In genomic region chrX:40105016-40105790, GRCh38 we compare ENCODE assay signal across 8 cellular contexts. TPM values are rescaled to one million over a fixed set of nuclear protein-coding genes. Genes with fewer than 3 reads are reported as not detected.
DNase-seq lines count a peak whose midpoint lies in the region; ATAC-seq, FAIRE-seq and TF ChIP-seq lines count a peak whose summit lies in the region.

No MANE protein-coding gene starts in this region.

- H3K36me3 ChIP-seq in OCI-LY1 (ENCODE audit: insufficient read depth, low read length) (no peaks in the 10 kb centered on the region), HepG2 (replicated peaks in 1 of 2; ENCODE audit: control insufficient read depth in 1 of 2, insufficient read depth in 2 of 2, low read length in 2 of 2) (no peaks in the 10 kb centered on the region), suprapubic skin (no peaks in the 10 kb centered on the region)

- no peak overlapping the region for H3K27ac Mint-ChIP-seq in MCF 10A (ENCODE audit: low read depth, unreplicated experiment)

- TF ChIP-seq EP300 in HepG2 (IDR thresholded peaks at IDR 0.05; ENCODE audit: low read depth in 2 of 2, low read length in 2 of 2), result no peak
- no peak for TF ChIP-seq EP300 in HepG2 (CRISPR knock-in tag; IDR thresholded peaks at IDR 0.05; ENCODE audit: borderline replicate concordance)
- no peak for TF ChIP-seq EP300 in suprapubic skin (IDR thresholded peaks at IDR 0.05)

- no peaks in the 10 kb centered on the region for H3K36me3 Mint-ChIP-seq in MCF 10A (ENCODE audit: insufficient read depth, unreplicated experiment)

- DNase-seq in COLO668 (lab: John Stamatoyannopoulos, UW; ENCODE audit: unreplicated experiment) (peak; percentile 79), MCF 10A (ENCODE audit: unreplicated experiment) (peak; percentile 43), HepG2 (ENCODE audit: low spot score) (no peak), suprapubic skin (ENCODE audit: low spot score in 2 of 2) (no peak), DMS153 (lab: John Stamatoyannopoulos, UW) (no peak), NCI-H1048 (lab: John Stamatoyannopoulos, UW) (no peak)

- H3K4me2 ChIP-seq in OCI-LY1 (ENCODE audit: low read length) (peak overlapping the region; percentile 55), HepG2 (ENCODE audit: low read depth, low read length) (peak overlapping the region; percentile 70)

- H3K9me3 Mint-ChIP-seq in MCF 10A (ENCODE audit: unreplicated experiment), result no peaks in the 10 kb centered on the region

- H3K4me1 Mint-ChIP-seq in MCF 10A (ENCODE audit: insufficient read depth, unreplicated experiment), result no peaks in the 10 kb centered on the region

- H3K4me3 ChIP-seq in OCI-LY1 (ENCODE audit: low read depth, low read length, poor library complexity, severe bottlenecking) (peak overlapping the region; percentile 64), HepG2 (replicated peaks in 1 of 3; ENCODE audit: insufficient read depth in 1 of 3, low read depth in 2 of 3, low read length in 3 of 3) (peak overlapping the region; percentile 45 to 76 (median 63); a peak in 5 of 6 replicates), suprapubic skin (peak overlapping the region; percentile 72)

- TF ChIP-seq CTCF in OCI-LY1 (IDR thresholded peaks at IDR 0.05; ENCODE audit: low read length) (no peak), MCF 10A (IDR thresholded peaks at IDR 0.05; ENCODE audit: unreplicated experiment) (no peak), HepG2 (CRISPR knock-in tag; IDR thresholded peaks at IDR 0.05) (no peak), suprapubic skin (IDR thresholded peaks at IDR 0.05) (no peak)

- TF ChIP-seq RAD21 in HepG2 (CRISPR knock-in tag; IDR thresholded peaks at IDR 0.05), result no peak

- CTCF ChIA-PET in MCF 10A (lab: Yijun Ruan, JAX) (interaction anchor here (0.5 to 0.7 kb wide), 3 partner anchors 37 to 141 kb away, joined by 3 to 4 read pairs (median 3); no protein-coding TSS in a partner anchor), HepG2 (lab: Yijun Ruan, JAX; ENCODE audit: low intra/inter-chr PET ratio, low total read pairs) (no interaction called here)

- no peaks in the 10 kb centered on the region for H3K27me3 Mint-ChIP-seq in MCF 10A (ENCODE audit: insufficient read depth, unreplicated experiment)

- WGBS in HepG2 (ENCODE audit: low lambda C conversion rate), result no CpG with 5 or more reads among the region's 85 CpGs
- 0% methylated on average over 8 of the region's 85 CpGs for WGBS in suprapubic skin

- H4K20me1 ChIP-seq in OCI-LY1 (ENCODE audit: insufficient read depth, low read length), result no peaks in the 10 kb centered on the region
- no peaks in the 10 kb centered on the region for H4K20me1 ChIP-seq in HepG2 (ENCODE audit: insufficient read depth, low read length)

- H2AFZ ChIP-seq in OCI-LY1 (ENCODE audit: low read length) (no peak overlapping the region), HepG2 (ENCODE audit: low read length) (no peak overlapping the region)

- H3F3A ChIP-seq in OCI-LY1 (ENCODE audit: insufficient read depth, low read length), result no peaks in the 10 kb centered on the region

- peak overlapping the region; percentile 76 for H3K4me3 Mint-ChIP-seq in MCF 10A (ENCODE audit: unreplicated experiment)

- FAIRE-seq in HepG2 (lab: Jason Lieb, UNC), result no peak

- H3K9me3 ChIP-seq in OCI-LY1 (ENCODE audit: low read length), result no peaks in the 10 kb centered on the region
- H3K9me3 ChIP-seq in HepG2 (ENCODE audit: low read length), result no peaks in the 10 kb centered on the region
- no peaks in the 10 kb centered on the region for H3K9me3 ChIP-seq in suprapubic skin

- in situ Hi-C loops in HepG2 (cut with HindIII; ENCODE audit: extremely low pct_ligation_motif_present, low pct_unique_long_range_greater_than_20kb), result loop anchor here (5.0 kb wide), 1 partner anchor 47 kb away; no protein-coding TSS in a partner anchor

- H3K27ac ChIP-seq in OCI-LY1 (ENCODE audit: low read depth, low read length, poor library complexity, severe bottlenecking) (peak overlapping the region; percentile 99), HepG2 (ENCODE audit: extremely low read length, insufficient read depth, low read length) (peak overlapping the region; percentile 82), suprapubic skin (peak overlapping the region; percentile 89)

- H3K79me2 ChIP-seq in OCI-LY1 (ENCODE audit: insufficient read depth, low read length), result no peaks in the 10 kb centered on the region
- H3K79me2 ChIP-seq in HepG2 (ENCODE audit: insufficient read depth, low read length), result peaks cover 11% of the 10 kb centered on the region

- peaks cover 68% of the 10 kb centered on the region for H3K4me1 ChIP-seq in OCI-LY1 (ENCODE audit: insufficient read depth, low read length, severe bottlenecking)
- H3K4me1 ChIP-seq in HepG2 (ENCODE audit: insufficient read depth, low read length), result peaks cover 38% of the 10 kb centered on the region
- H3K4me1 ChIP-seq in suprapubic skin, result peaks cover 38% of the 10 kb centered on the region

- intact Hi-C loops in MCF 10A (cut with micrococcal nuclease), result loop anchor here (10.0 kb wide), 1 partner anchor 160 kb away; no protein-coding TSS in a partner anchor
- intact Hi-C loops in HepG2 (cut with micrococcal nuclease; ENCODE audit: unreplicated experiment), result loop anchor here (5.0 kb wide), 1 partner anchor 37 kb away; no protein-coding TSS in a partner anchor

- ATAC-seq in GM19452 (IDR thresholded peaks at IDR 0.05; ENCODE audit: unreplicated experiment) (peak; percentile 45), HepG2 (peak; percentile 13)

- no peak for TF ChIP-seq POLR2A in HepG2 (IDR thresholded peaks at IDR 0.05; ENCODE audit: insufficient read depth in 1 of 2, low read depth in 2 of 2, low read length in 2 of 2)
- no peak for TF ChIP-seq POLR2A in suprapubic skin (IDR thresholded peaks at IDR 0.05)

- H3K27me3 ChIP-seq in OCI-LY1 (ENCODE audit: insufficient read depth, low read length), result no peaks in the 10 kb centered on the region
- no peaks in the 10 kb centered on the region for H3K27me3 ChIP-seq in HepG2 (ENCODE audit: control insufficient read depth in 1 of 2, insufficient read depth in 2 of 2, low read length in 2 of 2)
- no peaks in the 10 kb centered on the region for H3K27me3 ChIP-seq in suprapubic skin

- BruUV-seq in MCF 10A (replicated peaks; lab: Mats Ljungman, UMichigan), result no TSS peak
- no TSS peak for BruUV-seq in HepG2 (replicated peaks; lab: Mats Ljungman, UMichigan)

- POLR2A ChIA-PET in MCF 10A (lab: Yijun Ruan, JAX), result interaction anchor here (0.6 to 2.4 kb wide), 6 partner anchors 9 to 1304 kb away, joined by 3 to 12 read pairs (median 3); partner anchors contain the start of gene MID1IP1
- POLR2A ChIA-PET in HepG2 (lab: Yijun Ruan, JAX), result interaction anchor here (0.6 to 2.9 kb wide), 14 partner anchors 12 to 162 kb away, joined by 3 to 24 read pairs (median 4); no protein-coding TSS in a partner anchor

- no peaks in the 10 kb centered on the region for H3K9me2 ChIP-seq in OCI-LY1 (ENCODE audit: low read depth, low read length)

- H3K9ac ChIP-seq in OCI-LY1 (ENCODE audit: low read length) (peak overlapping the region; percentile 76), HepG2 (ENCODE audit: insufficient read depth, low read depth, low read length) (peak overlapping the region; percentile 69)

TF ChIP-seq in HepG2, 621 proteins besides CTCF, POLR2A, EP300 and RAD21 (continues in another document):
- TF ChIP-seq THAP7 (CRISPR knock-in tag; IDR thresholded peaks at IDR 0.05) (no peak), ZNF768 (CRISPR knock-in tag; IDR thresholded peaks at IDR 0.05) (no peak)

RNA-seq across cellular contexts. Expression of gene BCOR, which starts 7.4 kb away (rescaled TPM):
- total RNA-seq in MCF 10A (2022) (7.5 and 12.0 TPM in 2 replicates), HepG2 (2016; rRNA removed; fragmentation: Illumina TruSeq; extraction: Trizol) (15.2 and 18.6 TPM in 2 replicates), suprapubic skin (10 to 100 TPM; 20.9 to 36.0 (median 32.5) TPM)
- total RNA-seq in HepG2 (2016; cell fraction: cytosol; rRNA removed; fragmentation: Illumina TruSeq; extraction: Trizol; ENCODE audit: low read depth), result 3.2 and 4.8 TPM in 2 replicates
- total RNA-seq in HepG2 (2016; cell fraction: insoluble cytoplasmic fraction; rRNA removed; fragmentation: Illumina TruSeq; extraction: Trizol), result 13.9 and 15.9 TPM in 2 replicates
- 7.4 and 7.6 TPM in 2 replicates for total RNA-seq in HepG2 (2016; cell fraction: membrane; rRNA removed; fragmentation: Illumina TruSeq; extraction: Trizol)
- 18.8 and 25.8 TPM in 2 replicates for total RNA-seq in HepG2 (2016; cell fraction: nucleus; rRNA removed; fragmentation: Illumina TruSeq; extraction: Trizol)
- polyA plus RNA-seq in HepG2 (2011; rRNA removed), result 14.3 and 15.2 TPM in 2 replicates
- 11.5 and 13.8 TPM in 2 replicates for polyA plus RNA-seq in HepG2 (2011; cell fraction: cytosol; rRNA removed)
- polyA plus RNA-seq in HepG2 (2011; cell fraction: nucleus; rRNA removed), result 30.4 and 30.6 TPM in 2 replicates
- 27.3 and 29.3 TPM in 2 replicates for polyA plus RNA-seq in HepG2 (2012)
- polyA plus RNA-seq in HepG2 (2016; cell fraction: cytosol; fragmentation: Illumina TruSeq; extraction: Trizol; ENCODE audit: low read depth), result 1.2 and 1.3 TPM in 2 replicates
- polyA plus RNA-seq in HepG2 (2016; cell fraction: insoluble cytoplasmic fraction; fragmentation: Illumina TruSeq; extraction: Trizol; ENCODE audit: low read depth), result 17.4 and 18.4 TPM in 2 replicates
- polyA plus RNA-seq in HepG2 (2016; cell fraction: membrane; fragmentation: Illumina TruSeq; extraction: Trizol; ENCODE audit: low read depth), result 1.3 and 1.9 TPM in 2 replicates
- polyA plus RNA-seq in HepG2 (2016; cell fraction: nucleus; fragmentation: Illumina TruSeq; extraction: Trizol; ENCODE audit: insufficient read depth, low read depth), result 27.4 and 28.9 TPM in 2 replicates
- 18.3 and 32.5 TPM in 2 replicates for polyA minus RNA-seq in HepG2 (2011; rRNA and poly(A)+ RNA removed; ENCODE audit: low replicate concordance)
- 40.3 and 40.4 TPM in 2 replicates for polyA minus RNA-seq in HepG2 (2011; cell fraction: cytosol; rRNA and poly(A)+ RNA removed)
- polyA minus RNA-seq in HepG2 (2011; cell fraction: nucleus; rRNA and poly(A)+ RNA removed), result 31.8 TPM in 2 replicates

Comparison
In these comparisons a context has a peak if more than half of its experiments do, and no peak if none do; other contexts are left out.
1. DNase-seq: peak in COLO668 (single experiment) and MCF 10A (single experiment); none in HepG2 (single experiment), suprapubic skin (0 of 2), DMS153 (single experiment) and NCI-H1048 (single experiment).
2. Peak in every context shown above with its lines, with median percentiles within 50 percentile points of each other: H3K27ac ChIP-seq and H3K4me3 ChIP-seq.